Comparison of ENCODE assay signal across 7 cellular contexts in the genomic region with DNA sequence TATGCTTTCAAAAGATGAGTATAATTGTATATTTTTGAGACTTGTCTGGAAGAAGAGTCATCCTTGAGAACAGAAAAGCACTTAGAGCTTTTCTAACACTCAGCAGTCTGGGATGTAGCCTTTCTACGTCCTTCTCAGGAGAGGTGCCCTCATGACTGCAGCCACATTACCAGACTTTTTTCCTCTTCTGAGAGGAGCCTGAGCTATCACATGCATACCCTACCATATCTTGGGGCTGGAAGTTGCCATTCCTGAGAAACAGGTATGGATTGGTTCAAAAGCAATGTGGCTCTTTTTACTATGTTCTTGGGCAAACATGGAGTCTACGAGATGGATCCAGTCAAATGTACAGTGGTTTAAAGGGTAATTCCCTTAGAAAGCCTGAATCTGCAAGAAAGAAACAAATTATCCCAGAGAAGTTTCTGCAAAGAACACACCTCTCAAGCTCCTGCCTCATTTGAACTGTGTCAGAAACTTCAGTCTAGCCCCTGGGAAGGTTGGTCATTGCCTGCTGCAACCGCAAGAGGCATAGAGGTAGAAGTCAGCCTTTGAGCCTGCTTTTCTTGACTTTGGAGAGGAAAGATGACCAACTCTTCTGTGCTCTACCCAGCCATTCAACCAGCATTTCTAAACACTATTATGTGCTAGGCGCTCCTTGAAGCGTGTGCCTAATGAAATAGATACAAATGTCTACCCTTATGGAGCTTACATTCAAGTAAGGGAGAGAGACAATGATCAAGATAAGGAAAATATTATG.
"Had no signal": no experiment of that assay in that cellular context is flagged by ENCODE, and none has a peak within 500 bp of the region (broad histone marks: within the 10 kb centered on the region; RNA-seq: fewer than 3 reads in every experiment).

No MANE protein-coding gene starts in this region.

- ATAC-seq: HCT116 had no signal

- H3K9me3 Mint-ChIP-seq: HFFc6 had no signal

- H3K27ac ChIP-seq: GM23248 had no signal

- H3K36me3 Mint-ChIP-seq: IgD-negative memory B cell had no signal

- H2AFZ ChIP-seq: GM23248 had no signal

- H3K4me3 ChIP-seq: GM23248, HAP-1 had no signal

- H3K36me3 ChIP-seq: HAP-1 had no signal

- H3K27me3 Mint-ChIP-seq: IgD-negative memory B cell had no signal

- H3K4me1 ChIP-seq: HAP-1 had no signal

- H3K4me1 Mint-ChIP-seq: IgD-negative memory B cell had no signal

- H3K9ac ChIP-seq: GM23248 had no signal

- H3K9me3 ChIP-seq: HAP-1 had no signal

- H3K27ac Mint-ChIP-seq: HFFc6, IgD-negative memory B cell had no signal

- DNase-seq: GM23248, GOT3, H7, HFFc6 had no signal

- H3K4me3 Mint-ChIP-seq: HFFc6, IgD-negative memory B cell had no signal
